Comparison of ENCODE assay signal across 21 cellular contexts in genomic region chr14:57383125-57383524, GRCh38.
"Had no signal": no experiment of that assay in that cellular context is flagged by ENCODE, and none has a peak within 500 bp of the region (broad histone marks: within the 10 kb centered on the region; RNA-seq: fewer than 3 reads in every experiment).

No MANE protein-coding gene starts in this region.

- H2AFZ ChIP-seq: parathyroid adenoma had no signal

- H3K36me3 ChIP-seq: brain microvascular endothelial cell, gastroesophageal sphincter, sigmoid colon, tibial artery had no signal

- H3K9ac ChIP-seq: parathyroid adenoma had no signal

- H3K9me3 ChIP-seq: gastroesophageal sphincter, sigmoid colon, tibial artery had no signal

- DNase-seq: activated CD4-positive, alpha-beta T cell treated with anti-CD3 and anti-CD28 coated beads, Interleukin-2, amount 10 ng/mL, durations not matched to agents 24 days and 14 days; activated CD8-positive, alpha-beta T cell treated with anti-CD3 and anti-CD28 coated beads for 36 hours; activated naive CD4-positive, alpha-beta T cell treated with anti-CD3 and anti-CD28 coated beads for 36 hours; activated T-cell treated with anti-CD3 and anti-CD28 coated beads, Interleukin-2, amount 50 U/mL, for 1 hour; brain microvascular endothelial cell; central memory CD4-positive, alpha-beta T cell; endodermal cell; erythroblast; left cardiac atrium; natural killer cell; sigmoid colon; stimulated activated CD4-positive, alpha-beta T cell treated with anti-CD3 and anti-CD28 coated beads, Interleukin-12 subunit alpha, Interleukin-12 subunit beta, amount 100 ng/mL, for 4 hours; stimulated activated CD4-positive, alpha-beta T cell treated with anti-CD3 and anti-CD28 coated beads, Interleukin-1b, Interleukin-23, amount 100 ng/mL, for 48 hours; stimulated activated CD8-positive, alpha-beta memory T cell treated with anti-CD3 and anti-CD28 coated beads, Interleukin-4, amount 100 ng/mL, for 48 hours; stimulated activated naive CD4-positive, alpha-beta T cell; T-helper 1 cell; tibial artery had no signal

- H3K4me3 ChIP-seq: gastroesophageal sphincter, sigmoid colon, tibial artery had no signal

- H3K4me1 ChIP-seq: gastroesophageal sphincter, parathyroid adenoma, sigmoid colon, tibial artery had no signal

- FAIRE-seq: colon had no signal

- ATAC-seq: activated CD8-positive, alpha-beta T cell treated with anti-CD3 and anti-CD28 coated beads for 36 hours; activated T-helper 17 cell treated with anti-CD3 and anti-CD28 coated beads, Interleukin-2, amount 50 U/mL, for 72 hours; gastroesophageal sphincter; natural killer cell had no signal

- H3K27ac ChIP-seq: brain microvascular endothelial cell, gastroesophageal sphincter, parathyroid adenoma, sigmoid colon, tibial artery had no signal

- H3K27me3 ChIP-seq: brain microvascular endothelial cell, gastroesophageal sphincter, sigmoid colon, tibial artery had no signal

- H3K79me2 ChIP-seq: parathyroid adenoma had no signal
